21 cellular contexts compared by ENCODE assay signal in the genomic region with DNA sequence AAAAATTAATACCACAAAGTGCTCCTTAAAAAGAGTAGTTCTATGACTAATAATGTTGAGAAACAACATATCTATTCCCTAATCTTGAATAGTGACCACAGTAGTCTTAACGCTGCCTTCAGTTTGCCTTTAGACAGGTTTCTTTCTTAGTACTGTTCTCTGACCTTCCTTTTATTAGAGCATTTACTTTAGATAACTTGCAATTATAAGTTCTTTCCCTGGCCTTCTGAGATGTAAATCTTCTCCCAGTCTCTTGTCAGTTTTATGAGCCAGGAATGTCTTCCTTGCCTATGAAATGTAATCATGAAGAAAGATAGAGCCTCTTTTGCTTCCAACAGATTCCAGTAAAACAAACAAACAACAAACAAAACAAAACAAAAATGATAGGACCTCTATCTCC.
DNase-seq lines count a peak whose midpoint lies in the region; ATAC-seq, FAIRE-seq and TF ChIP-seq lines count a peak whose summit lies in the region.
"Had no signal": no experiment of that assay in that cellular context is flagged by ENCODE, and none has a peak within 500 bp of the region (broad histone marks: within the 10 kb centered on the region; RNA-seq: fewer than 3 reads in every experiment).

No MANE protein-coding gene starts in this region.

- H3K79me2 ChIP-seq in GM23338 (replicated peaks; ENCODE audit: insufficient read depth) (no peaks in the 10 kb centered on the region), H1 (ENCODE audit: control insufficient read depth in 1 of 2, insufficient read depth in 2 of 2, low read length in 2 of 2) (no peaks in the 10 kb centered on the region), osteoblast (ENCODE audit: insufficient read depth, low read length) (no peaks in the 10 kb centered on the region)

- H3K4me3 ChIP-seq in GM23338 = no peak overlapping the region
- H3K4me3 ChIP-seq in H1 (ENCODE audit: extremely low read depth in 1 of 4, insufficient read depth in 2 of 4, low read depth in 3 of 4, low read length in 4 of 4) = no peak overlapping the region
- no peak overlapping the region for H3K4me3 ChIP-seq in osteoblast (ENCODE audit: insufficient read depth, low read length)
- H3K4me3 ChIP-seq: Peyer's patch had no signal

- H3K27me3 ChIP-seq in GM23338 (ENCODE audit: insufficient read depth) (no peaks in the 10 kb centered on the region), H1 (replicated peaks in 1 of 4; ENCODE audit: control insufficient read depth in 3 of 4, extremely low read depth in 1 of 4, insufficient read depth in 3 of 4, low read length in 3 of 4) (peaks cover 0 to 1% (median 0%) of the 10 kb centered on the region in 4 experiments; a peak in 1 of 7 replicates), osteoblast (ENCODE audit: insufficient read depth, low read length) (no peaks in the 10 kb centered on the region)
- H3K27me3 ChIP-seq: BE2C, Peyer's patch had no signal

- no peaks in the 10 kb centered on the region for H3K79me1 ChIP-seq in H1 (ENCODE audit: low read depth, low read length)

- H3K14ac ChIP-seq in H1 (ENCODE audit: insufficient read length) = no peak overlapping the region

- H3K4me2 ChIP-seq in GM23338 (no peak overlapping the region), H1 (ENCODE audit: insufficient read depth in 1 of 2, low read depth in 2 of 2, low read length in 2 of 2) (no peak overlapping the region), osteoblast (ENCODE audit: insufficient read depth, low read length) (no peak overlapping the region)

- no peak overlapping the region for H3K4ac ChIP-seq in H1 (replicated peaks; ENCODE audit: insufficient read length, low read depth, low read length)

- FAIRE-seq in H1 (lab: Jason Lieb, UNC) = no peak
- FAIRE-seq: A204.1 had no signal

- H3K4me1 Mint-ChIP-seq in GM23338 = peaks cover 9% of the 10 kb centered on the region
- peaks cover 10% of the 10 kb centered on the region for H3K4me1 Mint-ChIP-seq in mesothelial cell of epicardium
- H3K4me1 Mint-ChIP-seq: CD4-positive, CD25-positive, alpha-beta regulatory T cell had no signal

- TF ChIP-seq EP300 in H1 (IDR thresholded peaks at IDR 0.05; ENCODE audit: borderline replicate concordance in 1 of 2, low read depth in 2 of 2, low read length in 2 of 2) = no peak

- no peaks in the 10 kb centered on the region for H3K9me3 Mint-ChIP-seq in GM23338
- H3K9me3 Mint-ChIP-seq in mesothelial cell of epicardium = no peaks in the 10 kb centered on the region

- no peaks in the 10 kb centered on the region for H3K36me3 ChIP-seq in GM23338 (ENCODE audit: insufficient read depth)
- H3K36me3 ChIP-seq in H1 (ENCODE audit: control insufficient read depth in 2 of 4, insufficient read depth in 4 of 4, low read length in 3 of 4) = no peaks in the 10 kb centered on the region
- H3K36me3 ChIP-seq in osteoblast (ENCODE audit: insufficient read depth, low read length) = no peaks in the 10 kb centered on the region
- H3K36me3 ChIP-seq: BE2C, Peyer's patch had no signal

- no peak overlapping the region for H3K27ac ChIP-seq in GM23338 (ENCODE audit: low read depth)
- H3K27ac ChIP-seq in H1 (ENCODE audit: low read depth, low read length) = no peak overlapping the region
- H3K27ac ChIP-seq in osteoblast (ENCODE audit: low read depth, low read length) = no peak overlapping the region
- H3K27ac ChIP-seq: Peyer's patch had no signal

- H2BK120ac ChIP-seq in H1 (replicated peaks; ENCODE audit: low read depth, low read length) = no peak overlapping the region

- no peak for ATAC-seq in GM23338
- ATAC-seq in GM18867 (IDR thresholded peaks at IDR 0.05; ENCODE audit: unreplicated experiment) = no peak
- ATAC-seq: HCT116, Right ventricle myocardium inferior had no signal

- no peak overlapping the region for H3K56ac ChIP-seq in H1 (replicated peaks; ENCODE audit: insufficient read length, low read depth, low read length)

- H3K27me3 Mint-ChIP-seq in GM23338 (ENCODE audit: insufficient read depth, low read depth, poor library complexity) (no peaks in the 10 kb centered on the region), mesothelial cell of epicardium (ENCODE audit: low read depth) (no peaks in the 10 kb centered on the region)
- H3K27me3 Mint-ChIP-seq: CD4-positive, CD25-positive, alpha-beta regulatory T cell had no signal

- DNase-seq in GM23338 (ENCODE audit: low spot score) = no peak
- peak; percentile 12 for DNase-seq in OCI-M1 (lab: John Stamatoyannopoulos, UW)
- DNase-seq in H1 (ENCODE audit: low read depth in 1 of 2, low spot score in 2 of 2) = no peak
- DNase-seq in mesothelial cell of epicardium (ENCODE audit: low spot score in 2 of 2, unreplicated experiment in 2 of 2) = no peak
- no peak for DNase-seq in hepatic stellate cell (ENCODE audit: low spot score)
- no peak for DNase-seq in osteoblast (ENCODE audit: insufficient read length, low spot score, missing footprints)
- DNase-seq in anterior cingulate cortex (lab: John Stamatoyannopoulos, UW) = no peak
- DNase-seq: BE2C; Caco-2; CD4-positive, CD25-positive, alpha-beta regulatory T cell; GDM1; KG1; MV-4-11; NCI-H187 treated with DMSO at 0.1 percent for 48 hours; NCI-H226; NCI-H524 treated with DMSO at 0.1 percent for 48 hours; Peyer's patch had no signal

- peak overlapping the region; percentile 42 for H3K27ac Mint-ChIP-seq in GM23338
- H3K27ac Mint-ChIP-seq in mesothelial cell of epicardium = peak overlapping the region; percentile 28
- H3K27ac Mint-ChIP-seq: CD4-positive, CD25-positive, alpha-beta regulatory T cell had no signal

- TF ChIP-seq CTCF in GM23338 (conservative IDR thresholded peaks at IDR 0.05; ENCODE audit: low read depth in 2 of 2) = no peak
- TF ChIP-seq CTCF in H1 (IDR thresholded peaks at IDR 0.05; ENCODE audit: control extremely low read depth in 1 of 3, insufficient read depth in 1 of 3, low read depth in 1 of 3, low read length in 3 of 3) = no peak
- TF ChIP-seq CTCF in mesothelial cell of epicardium (IDR thresholded peaks at IDR 0.05; ENCODE audit: unreplicated experiment) = no peak
- no peak for TF ChIP-seq CTCF in osteoblast (IDR thresholded peaks at IDR 0.05; ENCODE audit: extremely low read depth, low read depth, low read length)

- no peak overlapping the region for H3K18ac ChIP-seq in H1 (ENCODE audit: extremely low read depth, low read length)

- H2BK20ac ChIP-seq in H1 (ENCODE audit: low read length) = no peak overlapping the region

- H3F3A ChIP-seq in GM23338 (replicated peaks; ENCODE audit: low read depth) = no peaks in the 10 kb centered on the region

- H4K8ac ChIP-seq in H1 (ENCODE audit: extremely low read depth, insufficient read depth, low read length) = no peak overlapping the region

- H3K4me3 Mint-ChIP-seq in GM23338 = no peak overlapping the region
- no peak overlapping the region for H3K4me3 Mint-ChIP-seq in mesothelial cell of epicardium
- H3K4me3 Mint-ChIP-seq: CD4-positive, CD25-positive, alpha-beta regulatory T cell had no signal

- no peak for TF ChIP-seq RAD21 in H1 (IDR thresholded peaks at IDR 0.05 in 1 of 2, conservative IDR thresholded peaks at IDR 0.05 in 1 of 2; ENCODE audit: low read depth in 2 of 2, low read length in 2 of 2)

- H3K23me2 ChIP-seq in H1 (ENCODE audit: low read depth, low read length) = no peaks in the 10 kb centered on the region

- no peak for TF ChIP-seq POLR2A in H1 (IDR thresholded peaks at IDR 0.05; ENCODE audit: control extremely low read depth in 1 of 2, low read depth in 2 of 2, low read length in 2 of 2)

- H2BK12ac ChIP-seq in H1 (ENCODE audit: low read depth, low read length) = no peak overlapping the region

- no peaks in the 10 kb centered on the region for H3K9me2 ChIP-seq in GM23338 (ENCODE audit: insufficient read depth)

- H2AK5ac ChIP-seq in H1 (ENCODE audit: low read depth, low read length) = no peak overlapping the region

- no peak overlapping the region for H4K5ac ChIP-seq in H1 (ENCODE audit: insufficient read length, low read depth, low read length)

- H3K4me1 ChIP-seq in GM23338 (ENCODE audit: insufficient read depth) (no peaks in the 10 kb centered on the region), H1 (replicated peaks in 1 of 4; ENCODE audit: control insufficient read depth in 3 of 4, insufficient read depth in 4 of 4, low read length in 3 of 4) (no peaks in the 10 kb centered on the region), osteoblast (ENCODE audit: insufficient read depth, low read length) (no peaks in the 10 kb centered on the region)
- H3K4me1 ChIP-seq: BE2C, Peyer's patch had no signal

- POLR2A ChIA-PET in H1 (lab: Charles Lee; ENCODE audit: partially characterized antibody) = no interaction called here

- no peak overlapping the region for H2BK5ac ChIP-seq in H1 (ENCODE audit: low read depth, low read length)

- H3K9ac ChIP-seq in H1 (replicated peaks in 1 of 4; ENCODE audit: extremely low read depth in 1 of 4, low read depth in 3 of 4, low read length in 3 of 4) = no peak overlapping the region

- WGBS in H1 (ENCODE audit: extremely low coverage in 1 of 2, insufficient coverage in 1 of 2, insufficient read length in 1 of 2, insufficient replicate concordance in 2 of 2, low coverage in 1 of 2, low lambda C conversion rate in 2 of 2, missing lambda C conversion rate in 1 of 2), 2 experiments = 96% methylated on average over 1 of the region's 1 CpG; no CpG with 5 or more reads in 1 of the 2 experiments

- no peak overlapping the region for H2BK15ac ChIP-seq in H1 (ENCODE audit: low read length)

- CTCF ChIA-PET in H1 (lab: Charles Lee; ENCODE audit: partially characterized antibody) = no interaction called here

- H3K9me3 ChIP-seq in H1 (ENCODE audit: insufficient read depth in 2 of 2, low read depth in 1 of 2, low read length in 1 of 2) (no peaks in the 10 kb centered on the region), osteoblast (ENCODE audit: low read depth, low read length) (no peaks in the 10 kb centered on the region)
- H3K9me3 ChIP-seq: BE2C, Caco-2, Peyer's patch had no signal

- H4K91ac ChIP-seq in H1 (replicated peaks; ENCODE audit: insufficient read length, low read length) = no peak overlapping the region

- H2AFZ ChIP-seq in GM23338 = no peak overlapping the region
- H2AFZ ChIP-seq in H1 (ENCODE audit: low read length) = peak overlapping the region; percentile 5; the same call in 1 of the 2 replicates
- no peak overlapping the region for H2AFZ ChIP-seq in osteoblast (ENCODE audit: low read length)

- H3K23ac ChIP-seq in H1 (ENCODE audit: insufficient read length) = no peak overlapping the region

- no peaks in the 10 kb centered on the region for H3K36me3 Mint-ChIP-seq in GM23338 (ENCODE audit: low read depth)
- H3K36me3 Mint-ChIP-seq in mesothelial cell of epicardium = no peaks in the 10 kb centered on the region
- H3K36me3 Mint-ChIP-seq: CD4-positive, CD25-positive, alpha-beta regulatory T cell had no signal

- no peaks in the 10 kb centered on the region for H4K20me1 ChIP-seq in GM23338 (replicated peaks; ENCODE audit: insufficient read depth)
- H4K20me1 ChIP-seq in H1 (replicated peaks in 1 of 2; ENCODE audit: control insufficient read depth in 1 of 2, insufficient read depth in 2 of 2, low read length in 2 of 2) = no peaks in the 10 kb centered on the region
- H4K20me1 ChIP-seq in osteoblast (ENCODE audit: insufficient read depth, low read length) = no peaks in the 10 kb centered on the region

TF ChIP-seq in GM23338, 12 proteins besides CTCF, POLR2A, EP300 and RAD21 (continues in another document):
- TF ChIP-seq EZH2phosphoT487 (IDR thresholded peaks at IDR 0.05; ENCODE audit: unreplicated experiment) (no peak), ZNF114 (CRISPR knock-in tag; IDR thresholded peaks at IDR 0.05) (no peak)

TF ChIP-seq in H1, 55 proteins besides CTCF, POLR2A, EP300 and RAD21:
- TF ChIP-seq SP4 (IDR thresholded peaks at IDR 0.05; ENCODE audit: low read length) (no peak), CBX5 (IDR thresholded peaks at IDR 0.05; ENCODE audit: low read depth, low read length) (no peak)
